Comparison of ENCODE assay signal across 27 cellular contexts in genomic region chr4:10223782-10224181, GRCh38.
DNase-seq lines count a peak whose midpoint lies in the region.
"Had no signal": no experiment of that assay in that cellular context is flagged by ENCODE, and none has a peak within 500 bp of the region (broad histone marks: within the 10 kb centered on the region; RNA-seq: fewer than 3 reads in every experiment).

No MANE protein-coding gene starts in this region.

- H3K4me3 ChIP-seq in trophoblast cell (ENCODE audit: low read depth, low read length), result no peak overlapping the region
- H3K4me3 ChIP-seq: A549; BLaER1; BLaER1 treated with 17β-estradiol and CSF1 and Interleukin-3, amounts not matched to agents 10 nM and 100 nM had no signal

- H2AK5ac ChIP-seq in trophoblast cell (ENCODE audit: low read length), result no peak overlapping the region

- H3K4me2 ChIP-seq in trophoblast cell (ENCODE audit: low read length), result no peak overlapping the region
- H3K4me2 ChIP-seq: A549; BLaER1; BLaER1 treated with 17β-estradiol and CSF1 and Interleukin-3, amounts not matched to agents 10 nM and 100 nM had no signal

- H3K18ac ChIP-seq in trophoblast cell (ENCODE audit: low read length), result no peak overlapping the region

- no peak overlapping the region for H2BK5ac ChIP-seq in trophoblast cell (ENCODE audit: low read depth, low read length, poor library complexity)

- no peak overlapping the region for H3K4ac ChIP-seq in trophoblast cell (ENCODE audit: low read depth, low read length)

- H2BK12ac ChIP-seq in trophoblast cell (ENCODE audit: low read length), result no peak overlapping the region

- H3K14ac ChIP-seq in trophoblast cell (ENCODE audit: low read length), result no peak overlapping the region

- H4K12ac ChIP-seq in trophoblast cell (ENCODE audit: low read depth, low read length), result no peak overlapping the region

- no peak overlapping the region for H3K9ac ChIP-seq in trophoblast cell (ENCODE audit: low read length)
- H3K9ac ChIP-seq: BLaER1; BLaER1 treated with 17β-estradiol and CSF1 and Interleukin-3, amounts not matched to agents 10 nM and 100 nM had no signal

- no peaks in the 10 kb centered on the region for H3K27me3 ChIP-seq in trophoblast cell (ENCODE audit: insufficient read depth, low read length)
- H3K27me3 ChIP-seq: BE2C; BLaER1; BLaER1 treated with 17β-estradiol and CSF1 and Interleukin-3, amounts not matched to agents 10 nM and 100 nM had no signal

- H3K4me1 ChIP-seq in trophoblast cell (ENCODE audit: control insufficient read depth in 1 of 2, insufficient read depth in 2 of 2, low read length in 2 of 2), result no peaks in the 10 kb centered on the region
- H3K4me1 ChIP-seq: A549, BE2C, BLaER1, Caco-2 had no signal

- no peaks in the 10 kb centered on the region for H3K79me2 ChIP-seq in trophoblast cell (ENCODE audit: control insufficient read depth, insufficient read depth, low read length, poor library complexity)

- no peaks in the 10 kb centered on the region for H3K36me3 ChIP-seq in trophoblast cell (ENCODE audit: control insufficient read depth in 1 of 2, insufficient read depth in 2 of 2, low read length in 2 of 2)
- H3K36me3 ChIP-seq: BE2C; BLaER1; BLaER1 treated with 17β-estradiol and CSF1 and Interleukin-3, amounts not matched to agents 10 nM and 100 nM had no signal

- H3K27ac ChIP-seq in trophoblast cell (ENCODE audit: low read depth, low read length), result no peak overlapping the region
- H3K27ac ChIP-seq: 22Rv1; A549; BLaER1; BLaER1 treated with 17β-estradiol and CSF1 and Interleukin-3, amounts not matched to agents 10 nM and 100 nM; C4-2B had no signal

- no peak overlapping the region for H4K8ac ChIP-seq in trophoblast cell (ENCODE audit: low read depth, low read length)

- no peak overlapping the region for H2BK120ac ChIP-seq in trophoblast cell (ENCODE audit: insufficient read depth, low read length, poor library complexity)

- H2AFZ ChIP-seq in trophoblast cell (ENCODE audit: insufficient read depth, low read length, poor library complexity), result no peak overlapping the region

- H3K9me3 ChIP-seq in trophoblast cell (ENCODE audit: insufficient read depth, low read depth, low read length), result no peaks in the 10 kb centered on the region
- H3K9me3 ChIP-seq: A549; BE2C; BLaER1; BLaER1 treated with 17β-estradiol and CSF1 and Interleukin-3, amounts not matched to agents 10 nM and 100 nM; Caco-2 had no signal

- no peak overlapping the region for H4K91ac ChIP-seq in trophoblast cell (ENCODE audit: low read depth, low read length)

- peak; percentile 58 to 89 for DNase-seq in trophoblast cell
- DNase-seq in activated CD4-positive, alpha-beta T cell treated with anti-CD3 and anti-CD28 coated beads for 48 hours, result no peak
- DNase-seq: 8988T; ACHN; AML-193; BE2C; C1 segment of cervical spinal cord; Caco-2; Calu3; CD4-positive, alpha-beta memory T cell; CD4-positive, alpha-beta T cell; CD4-positive, CD25-positive, alpha-beta regulatory T cell; CD8-positive, alpha-beta memory T cell; CD8-positive, alpha-beta T cell; COR-L47; DMS 273 treated with DMSO at 0.1 percent for 48 hours; DMS153; DMS53; DMS79; DMS79 treated with DMSO at 0.1 percent for 48 hours; DND-41; EL had no signal

- no peaks in the 10 kb centered on the region for H3K79me1 ChIP-seq in trophoblast cell (ENCODE audit: low read length)

- H3K23ac ChIP-seq in trophoblast cell (ENCODE audit: low read length), result no peak overlapping the region

- no CpG with 5 or more reads among the region's 3 CpGs for WGBS in trophoblast cell (ENCODE audit: extremely low coverage, insufficient coverage, insufficient read length)
